ENCODE assay signal across 1 cellular context in genomic region chr7:56003749-56004148, GRCh38.
TF ChIP-seq lines count a peak whose summit lies in the region.

No MANE protein-coding gene starts in this region.

TF ChIP-seq in K562, 482 proteins besides CTCF, POLR2A, EP300 and RAD21:
- TF ChIP-seq ZNF282 (CRISPR knock-in tag; IDR thresholded peaks at IDR 0.05) (no peak), HDAC2 (IDR thresholded peaks at IDR 0.05) (no peak), PML (IDR thresholded peaks at IDR 0.05; ENCODE audit: low read length) (no peak), ZNF143 (CRISPR knock-in tag; IDR thresholded peaks at IDR 0.05) (no peak), SLC30A9 (CRISPR knock-in tag; IDR thresholded peaks at IDR 0.05) (no peak), CAMTA2 (CRISPR knock-in tag; conservative IDR thresholded peaks at IDR 0.05) (no peak), POLR2AphosphoS5 (IDR thresholded peaks at IDR 0.05; ENCODE audit: control insufficient read depth, insufficient read depth, low read depth, low read length) (no peak), RCOR1 (IDR thresholded peaks at IDR 0.05; ENCODE audit: borderline replicate concordance in 1 of 2, low read depth in 2 of 2, low read length in 2 of 2) (no peak), ZNF253 (CRISPR knock-in tag; conservative IDR thresholded peaks at IDR 0.05) (no peak)
TF ChIP-seq in K562: peak in this region for 0.
